In the genomic region with DNA sequence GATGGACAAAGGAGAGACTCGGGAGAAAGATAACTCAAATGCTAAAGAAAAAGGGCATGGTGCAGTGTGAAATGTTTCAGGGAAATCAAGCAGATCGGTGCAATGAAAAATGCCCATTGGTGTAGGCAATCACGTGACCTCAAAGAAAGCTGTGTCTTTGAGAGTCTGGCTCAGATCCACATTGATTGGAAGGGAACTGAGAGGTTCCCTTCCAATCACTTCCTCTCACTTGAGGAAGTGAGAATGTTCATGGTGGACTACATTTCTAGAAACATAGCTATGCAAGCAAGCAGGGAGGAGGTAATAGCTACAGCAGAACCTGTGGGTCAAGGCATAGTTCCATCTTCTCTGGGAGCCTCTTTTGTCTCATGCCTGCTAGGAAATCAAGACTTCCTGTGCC, we compare ENCODE assay signal across 16 cellular contexts.
A peak's percentile ranks its signal among the peaks of the same experiment; 100 is the strongest.
DNase-seq lines count a peak whose midpoint lies in the region; ATAC-seq lines count a peak whose summit lies in the region.
"Had no signal": no experiment of that assay in that cellular context is flagged by ENCODE, and none has a peak within 500 bp of the region (broad histone marks: within the 10 kb centered on the region; RNA-seq: fewer than 3 reads in every experiment).

No MANE protein-coding gene starts in this region.

- peak; percentile 83 for ATAC-seq in GM18858 (IDR thresholded peaks at IDR 0.05; ENCODE audit: unreplicated experiment)
- ATAC-seq in GM21526 (IDR thresholded peaks at IDR 0.05; ENCODE audit: low FRiP score, unreplicated experiment) = peak; percentile 82
- ATAC-seq in HG03159 (IDR thresholded peaks at IDR 0.05; ENCODE audit: unreplicated experiment) = peak; percentile 96
- ATAC-seq: natural killer cell had no signal

- DNase-seq in ecto neural progenitor cell (ENCODE audit: low spot score) (peak; percentile 5), OCI-M1 (lab: John Stamatoyannopoulos, UW) (no peak), NK-92 (lab: John Stamatoyannopoulos, UW; ENCODE audit: unreplicated experiment) (no peak), nucleus accumbens (lab: John Stamatoyannopoulos, UW) (no peak), NCI-H1694 (lab: John Stamatoyannopoulos, UW) (no peak)
- DNase-seq: activated CD4-positive, alpha-beta T cell treated with anti-CD3 and anti-CD28 coated beads, Interleukin-2, amount 50 U/mL, for 4 hours; activated naive CD4-positive, alpha-beta T cell treated with anti-CD3 and anti-CD28 coated beads, Interleukin-2, amount 50 U/mL, for 16 hours; GDM1; GM23248; natural killer cell; NCI-H1092; NCI-H82; uterus had no signal
